Comparison of ENCODE assay signal across 9 cellular contexts in the genomic region with DNA sequence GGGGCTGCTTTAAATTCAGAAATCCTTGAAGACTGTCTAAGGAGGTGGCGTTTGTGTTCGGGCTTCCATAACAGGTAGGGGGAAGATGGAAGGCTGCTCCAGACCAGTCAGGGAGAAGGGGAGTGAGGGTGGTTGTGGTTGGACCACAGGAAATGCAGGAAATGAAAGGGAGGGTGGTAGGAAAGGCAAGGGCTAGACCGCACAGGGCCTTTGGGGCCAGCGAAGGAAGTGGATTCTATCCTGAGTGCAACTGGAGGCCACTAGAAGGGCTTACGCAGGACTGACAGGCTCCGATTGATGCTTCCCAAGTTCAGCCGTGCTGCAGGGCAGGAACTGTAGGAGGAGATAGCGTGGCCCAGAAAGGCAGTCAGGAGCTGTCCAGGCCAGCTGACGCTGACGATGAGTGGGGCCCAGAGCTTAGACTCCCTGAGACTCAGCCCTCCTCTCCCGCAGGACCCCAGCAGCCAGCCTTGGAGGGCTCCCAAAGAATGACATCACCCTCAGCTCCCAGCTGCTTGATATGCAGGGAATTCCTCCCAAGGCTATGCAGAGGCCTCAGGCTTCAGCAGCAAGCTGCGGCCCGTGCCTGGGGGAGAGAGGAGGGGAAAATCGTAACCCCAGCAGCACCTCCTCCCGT. TPM values are rescaled to one million over a fixed set of nuclear protein-coding genes. Genes with fewer than 3 reads are reported as not detected.
DNase-seq lines count a peak whose midpoint lies in the region; FAIRE-seq and TF ChIP-seq lines count a peak whose summit lies in the region.
"Had no signal": no experiment of that assay in that cellular context is flagged by ENCODE, and none has a peak within 500 bp of the region (broad histone marks: within the 10 kb centered on the region; RNA-seq: fewer than 3 reads in every experiment).

No MANE protein-coding gene starts in this region.

- H4K20me1 ChIP-seq in hepatocyte (ENCODE audit: insufficient read depth, poor library complexity, severe bottlenecking) = no peaks in the 10 kb centered on the region

- H3K9me2 ChIP-seq in hepatocyte (replicated peaks; ENCODE audit: insufficient read depth) = no peaks in the 10 kb centered on the region

- peak overlapping the region; percentile 56 for H3K27ac ChIP-seq in hepatocyte
- H3K27ac ChIP-seq in sigmoid colon = peak overlapping the region in 2 of 4 donors; percentile 11 to 25
- H3K27ac ChIP-seq in effector memory CD4-positive, alpha-beta T cell (ENCODE audit: insufficient read depth, low read length, poor library complexity, severe bottlenecking) = no peak overlapping the region

- H3K4me3 ChIP-seq in hepatocyte (no peak overlapping the region), sigmoid colon (no peak overlapping the region)
- H3K4me3 ChIP-seq in effector memory CD4-positive, alpha-beta T cell (ENCODE audit: insufficient read depth, low read depth, low read length, poor library complexity, severe bottlenecking) = no peak overlapping the region

- FAIRE-seq in H54 (lab: Jason Lieb, UNC) = no peak

- no peaks in the 10 kb centered on the region for H3K79me2 ChIP-seq in hepatocyte

- DNase-seq in H54 (ENCODE audit: insufficient read length, low spot score) (peak; percentile 40), anterior cingulate cortex (lab: John Stamatoyannopoulos, UW) (peak in 54 of 58 donors; percentile 35 to 88 (median 72)), hepatocyte (ENCODE audit: low spot score) (peak; percentile 88), sigmoid colon (peak; percentile 93), epidermal melanocyte (ENCODE audit: insufficient read length, low spot score) (no peak), SK-N-DZ (ENCODE audit: low spot score) (no peak), OCI-M2 (lab: John Stamatoyannopoulos, UW; ENCODE audit: unreplicated experiment) (no peak)
- no peak for DNase-seq in effector memory CD4-positive, alpha-beta T cell

- intact Hi-C loops in sigmoid colon (cut with DNase I) = no loop called here

- H3K9me3 ChIP-seq in hepatocyte (ENCODE audit: low read depth) (no peaks in the 10 kb centered on the region), sigmoid colon (no peaks in the 10 kb centered on the region)
- H3K9me3 ChIP-seq in effector memory CD4-positive, alpha-beta T cell (ENCODE audit: control insufficient read depth, low read length) = no peaks in the 10 kb centered on the region

- WGBS in hepatocyte (ENCODE audit: low lambda C conversion rate, missing lambda C conversion rate) = 43% methylated on average over 15 of the region's 15 CpGs
- WGBS in sigmoid colon, 2 donors = 18 to 38% methylated on average over 15 of the region's 15 CpGs

- TF ChIP-seq POLR2A in H54 (IDR thresholded peaks at IDR 0.05; ENCODE audit: low read depth, low read length) (no peak), sigmoid colon (IDR thresholded peaks at IDR 0.05) (no peak)

- TF ChIP-seq EP300 in sigmoid colon (IDR thresholded peaks at IDR 0.05) = no peak

- H2AFZ ChIP-seq in hepatocyte = no peak overlapping the region

- H3K27me3 ChIP-seq in hepatocyte (no peaks in the 10 kb centered on the region), sigmoid colon (peaks cover 0 to 4% (median 0%) of the 10 kb centered on the region in 3 donors)
- H3K27me3 ChIP-seq in effector memory CD4-positive, alpha-beta T cell (replicated peaks; ENCODE audit: control insufficient read depth, insufficient read depth, low read length, poor library complexity, severe bottlenecking) = peaks cover 4% of the 10 kb centered on the region

- no peak overlapping the region for H3K4me2 ChIP-seq in hepatocyte

- H3K36me3 ChIP-seq in hepatocyte (replicated peaks; ENCODE audit: insufficient read depth, low read depth) (no peaks in the 10 kb centered on the region), sigmoid colon (no peaks in the 10 kb centered on the region)
- H3K36me3 ChIP-seq in effector memory CD4-positive, alpha-beta T cell (ENCODE audit: control insufficient read depth, insufficient read depth, low read length) = no peaks in the 10 kb centered on the region

- peaks cover 8% of the 10 kb centered on the region for H3K4me1 ChIP-seq in hepatocyte (ENCODE audit: insufficient read depth)
- H3K4me1 ChIP-seq in sigmoid colon = peaks cover 0 to 29% (median 21%) of the 10 kb centered on the region in 4 donors
- H3K4me1 ChIP-seq in effector memory CD4-positive, alpha-beta T cell (ENCODE audit: control insufficient read depth, insufficient read depth, low read length, poor library complexity, severe bottlenecking) = no peaks in the 10 kb centered on the region

- TF ChIP-seq CTCF in hepatocyte (IDR thresholded peaks at IDR 0.05; ENCODE audit: poor library complexity) (no peak), sigmoid colon (IDR thresholded peaks at IDR 0.05) (no peak)

RNA-seq across cellular contexts. Expression of a gene that starts 48.8 kb away (rescaled TPM):
- total RNA-seq in hepatocyte (0.43 and 1.5 TPM in 2 replicates), sigmoid colon (1 to 10 TPM in 3 of 4 donors, under 1 TPM in 1; 0.49 to 2.8 (median 1.3) TPM)
- polyA plus RNA-seq in hepatocyte (0.80 and 0.88 TPM in 2 replicates), sigmoid colon (under 1 TPM in 1 of 3 donors, not detected in 2; 0.28 TPM)
- not detected in 2 replicates for polyA plus RNA-seq in SK-N-DZ (2014; cell fraction: cytosol; rRNA removed)
- not detected in 2 replicates for polyA plus RNA-seq in SK-N-DZ (2014; cell fraction: nucleus; rRNA removed)
- total RNA-seq: T-helper 2 cell treated with Interferon-gamma antibody and Interleukin-4, amounts not matched to agents 100 ng/mL and 5 ng/mL, for 36 hours had no signal

Comparison
In these comparisons a context has a peak if more than half of its experiments do, and no peak if none do; other contexts are left out.
1. DNase-seq: peak in H54 (single experiment), anterior cingulate cortex (54 of 58), hepatocyte (single experiment) and sigmoid colon (single experiment); none in effector memory CD4-positive, alpha-beta T cell (0 of 3), epidermal melanocyte (single experiment), SK-N-DZ (single experiment) and OCI-M2 (single experiment).